13 cellular contexts compared by ENCODE assay signal in genomic region chr1:48039088-48040049, GRCh38. TPM values are rescaled to one million over a fixed set of nuclear protein-coding genes. Genes with fewer than 3 reads are reported as not detected.
A peak's percentile ranks its signal among the peaks of the same experiment; 100 is the strongest.
DNase-seq lines count a peak whose midpoint lies in the region; ATAC-seq and TF ChIP-seq lines count a peak whose summit lies in the region.
"Had no signal": no experiment of that assay in that cellular context is flagged by ENCODE, and none has a peak within 500 bp of the region (broad histone marks: within the 10 kb centered on the region; RNA-seq: fewer than 3 reads in every experiment).

No MANE protein-coding gene starts in this region.

- H3K27ac Mint-ChIP-seq in CD4-positive, alpha-beta memory T cell = no peak overlapping the region
- no peak overlapping the region for H3K27ac Mint-ChIP-seq in activated T-cell treated with anti-CD3 and anti-CD28 coated beads, Interleukin-2, amount 50 U/mL, for 24 hours
- H3K27ac Mint-ChIP-seq in activated CD8-positive, alpha-beta memory T cell treated with anti-CD3 and anti-CD28 coated beads, Interleukin-2, amount 10 ng/mL, durations not matched to agents 7 days and 5 days = no peak overlapping the region
- H3K27ac Mint-ChIP-seq: stimulated activated memory B cell treated with anti-CD40 and anti-IgM and Interleukin-4, amounts not matched to agents 10 μg/mL and 1 μg/mL and 100 μg/mL, for 72 hours had no signal

- H3K27ac ChIP-seq in CD4-positive, alpha-beta memory T cell (ENCODE audit: low read depth, low read length) = no peak overlapping the region

- H3K4me3 ChIP-seq in kidney epithelial cell (ENCODE audit: low read depth, low read length) = no peak overlapping the region
- no peak overlapping the region for H3K4me3 ChIP-seq in CD4-positive, alpha-beta memory T cell (ENCODE audit: low read length in 2 of 2)
- H3K4me3 ChIP-seq: MG63, skin epidermis had no signal

- H3K36me3 Mint-ChIP-seq in CD4-positive, alpha-beta memory T cell = no peaks in the 10 kb centered on the region
- H3K36me3 Mint-ChIP-seq in activated T-cell treated with anti-CD3 and anti-CD28 coated beads, Interleukin-2, amount 50 U/mL, for 24 hours (ENCODE audit: low read depth) = no peaks in the 10 kb centered on the region
- no peaks in the 10 kb centered on the region for H3K36me3 Mint-ChIP-seq in activated CD8-positive, alpha-beta memory T cell treated with anti-CD3 and anti-CD28 coated beads, Interleukin-2, amount 10 ng/mL, durations not matched to agents 7 days and 5 days
- H3K36me3 Mint-ChIP-seq: stimulated activated memory B cell treated with anti-CD40 and anti-IgM and Interleukin-4, amounts not matched to agents 10 μg/mL and 1 μg/mL and 100 μg/mL, for 72 hours had no signal

- no peak overlapping the region for H3K4me3 Mint-ChIP-seq in CD4-positive, alpha-beta memory T cell
- H3K4me3 Mint-ChIP-seq in activated T-cell treated with anti-CD3 and anti-CD28 coated beads, Interleukin-2, amount 50 U/mL, for 24 hours = no peak overlapping the region
- H3K4me3 Mint-ChIP-seq in activated CD8-positive, alpha-beta memory T cell treated with anti-CD3 and anti-CD28 coated beads, Interleukin-2, amount 10 ng/mL, durations not matched to agents 7 days and 5 days = no peak overlapping the region
- H3K4me3 Mint-ChIP-seq: stimulated activated memory B cell treated with anti-CD40 and anti-IgM and Interleukin-4, amounts not matched to agents 10 μg/mL and 1 μg/mL and 100 μg/mL, for 72 hours had no signal

- DNase-seq in G401 (ENCODE audit: low spot score) = peak; percentile 39
- DNase-seq in NCI-H345 treated with DMSO at 0.1 percent for 48 hours (lab: John Stamatoyannopoulos, UW; ENCODE audit: unreplicated experiment) = peak; percentile 72
- peak; percentile 70 for DNase-seq in kidney epithelial cell (ENCODE audit: low read depth)
- no peak for DNase-seq in CD4-positive, alpha-beta memory T cell
- no peak for DNase-seq in activated T-cell treated with anti-CD3 and anti-CD28 coated beads, Interleukin-2, amount 50 U/mL, for 24 hours
- no peak for DNase-seq in activated CD8-positive, alpha-beta memory T cell treated with anti-CD3 and anti-CD28 coated beads, Interleukin-2, amount 10 ng/mL, durations not matched to agents 7 days and 5 days
- DNase-seq: amniotic stem cell, MG63 had no signal

- H3K9me3 ChIP-seq in CD4-positive, alpha-beta memory T cell (ENCODE audit: control insufficient read depth in 1 of 2, low read length in 2 of 2) = no peaks in the 10 kb centered on the region
- H3K9me3 ChIP-seq: MG63 had no signal

- in situ Hi-C loops in G401 (cut with HindIII; ENCODE audit: low sequenced_read_pairs) = no loop called here

- no peaks in the 10 kb centered on the region for H3K4me1 Mint-ChIP-seq in CD4-positive, alpha-beta memory T cell
- H3K4me1 Mint-ChIP-seq in activated T-cell treated with anti-CD3 and anti-CD28 coated beads, Interleukin-2, amount 50 U/mL, for 24 hours (ENCODE audit: low read depth) = no peaks in the 10 kb centered on the region
- no peaks in the 10 kb centered on the region for H3K4me1 Mint-ChIP-seq in activated CD8-positive, alpha-beta memory T cell treated with anti-CD3 and anti-CD28 coated beads, Interleukin-2, amount 10 ng/mL, durations not matched to agents 7 days and 5 days

- H3K36me3 ChIP-seq in kidney epithelial cell (ENCODE audit: control insufficient read depth, insufficient read depth, low read length) = no peaks in the 10 kb centered on the region
- H3K36me3 ChIP-seq in CD4-positive, alpha-beta memory T cell (ENCODE audit: insufficient read depth, low read length) = no peaks in the 10 kb centered on the region
- H3K36me3 ChIP-seq: MG63 had no signal

- no peaks in the 10 kb centered on the region for H3K4me1 ChIP-seq in CD4-positive, alpha-beta memory T cell (ENCODE audit: insufficient read depth, low read length)

- peaks cover 2 to 13% of the 10 kb centered on the region in 2 donors for H3K27me3 Mint-ChIP-seq in CD4-positive, alpha-beta memory T cell
- peaks cover 24% of the 10 kb centered on the region for H3K27me3 Mint-ChIP-seq in activated T-cell treated with anti-CD3 and anti-CD28 coated beads, Interleukin-2, amount 50 U/mL, for 24 hours
- peaks cover 6% of the 10 kb centered on the region for H3K27me3 Mint-ChIP-seq in activated CD8-positive, alpha-beta memory T cell treated with anti-CD3 and anti-CD28 coated beads, Interleukin-2, amount 10 ng/mL, durations not matched to agents 7 days and 5 days

- POLR2A ChIA-PET in CD4-positive, alpha-beta memory T cell (lab: Charles Lee; ENCODE audit: partially characterized antibody) = no interaction called here

- no peaks in the 10 kb centered on the region for H3K9me3 Mint-ChIP-seq in CD4-positive, alpha-beta memory T cell
- no peaks in the 10 kb centered on the region for H3K9me3 Mint-ChIP-seq in activated T-cell treated with anti-CD3 and anti-CD28 coated beads, Interleukin-2, amount 50 U/mL, for 24 hours
- no peaks in the 10 kb centered on the region for H3K9me3 Mint-ChIP-seq in activated CD8-positive, alpha-beta memory T cell treated with anti-CD3 and anti-CD28 coated beads, Interleukin-2, amount 10 ng/mL, durations not matched to agents 7 days and 5 days (ENCODE audit: low read depth)
- H3K9me3 Mint-ChIP-seq: stimulated activated memory B cell treated with anti-CD40 and anti-IgM and Interleukin-4, amounts not matched to agents 10 μg/mL and 1 μg/mL and 100 μg/mL, for 72 hours had no signal

- intact Hi-C loops in CD4-positive, alpha-beta memory T cell (cut with micrococcal nuclease) = no loop called here

- ATAC-seq in GM21717 (IDR thresholded peaks at IDR 0.05; ENCODE audit: unreplicated experiment) = peak; percentile 65
- ATAC-seq in activated CD8-positive, alpha-beta memory T cell treated with anti-CD3 and anti-CD28 coated beads, Interleukin-2, amount 10 ng/mL, durations not matched to agents 7 days and 5 days = no peak
- no peak for ATAC-seq in GM19452 (IDR thresholded peaks at IDR 0.05; ENCODE audit: unreplicated experiment)
- ATAC-seq: stimulated activated memory B cell treated with anti-CD40 and anti-IgM and Interleukin-4, amounts not matched to agents 10 μg/mL and 1 μg/mL and 100 μg/mL, for 72 hours had no signal

- TF ChIP-seq CTCF in kidney epithelial cell (IDR thresholded peaks at IDR 0.05; ENCODE audit: insufficient read depth, low read length, poor library complexity, severe bottlenecking) = no peak

- CTCF ChIA-PET in CD4-positive, alpha-beta memory T cell (lab: Charles Lee; ENCODE audit: partially characterized antibody) = no interaction called here
- CTCF ChIA-PET in activated CD8-positive, alpha-beta memory T cell treated with anti-CD3 and anti-CD28 coated beads, Interleukin-2, amount 10 ng/mL, durations not matched to agents 7 days and 5 days (lab: Charles Lee) = no interaction called here

- no peaks in the 10 kb centered on the region for H3K27me3 ChIP-seq in kidney epithelial cell (ENCODE audit: control insufficient read depth, insufficient read depth, low read length)
- no peaks in the 10 kb centered on the region for H3K27me3 ChIP-seq in CD4-positive, alpha-beta memory T cell (ENCODE audit: insufficient read depth, low read length)
- H3K27me3 ChIP-seq: MG63 had no signal

RNA-seq across cellular contexts. Expression of gene TRABD2B, which starts 42.2 kb away (rescaled TPM):
- total RNA-seq in G401 (2014; rRNA removed; shearing (Covaris generic)) = not detected in 2 replicates
- total RNA-seq in kidney epithelial cell = 0.92 and 1.2 TPM in 2 replicates
- total RNA-seq in CD4-positive, alpha-beta memory T cell = not detected
- not detected for polyA plus RNA-seq in CD4-positive, alpha-beta memory T cell
- total RNA-seq in activated CD8-positive, alpha-beta memory T cell treated with anti-CD3 and anti-CD28 coated beads, Interleukin-2, amount 10 ng/mL, durations not matched to agents 7 days and 5 days = not detected
- total RNA-seq: lung microvascular endothelial cell had no signal

Comparison
In these comparisons a context has a peak if more than half of its experiments do, and no peak if none do; other contexts are left out.
1. DNase-seq: peak in G401 (single experiment), NCI-H345 treated with DMSO at 0.1 percent for 48 hours (single experiment) and kidney epithelial cell (single experiment); none in CD4-positive, alpha-beta memory T cell (0 of 5), activated T-cell treated with anti-CD3 and anti-CD28 coated beads, Interleukin-2, amount 50 U/mL, for 24 hours (single experiment) and activated CD8-positive, alpha-beta memory T cell treated with anti-CD3 and anti-CD28 coated beads, Interleukin-2, amount 10 ng/mL, durations not matched to agents 7 days and 5 days (single experiment).